In the genomic region with DNA sequence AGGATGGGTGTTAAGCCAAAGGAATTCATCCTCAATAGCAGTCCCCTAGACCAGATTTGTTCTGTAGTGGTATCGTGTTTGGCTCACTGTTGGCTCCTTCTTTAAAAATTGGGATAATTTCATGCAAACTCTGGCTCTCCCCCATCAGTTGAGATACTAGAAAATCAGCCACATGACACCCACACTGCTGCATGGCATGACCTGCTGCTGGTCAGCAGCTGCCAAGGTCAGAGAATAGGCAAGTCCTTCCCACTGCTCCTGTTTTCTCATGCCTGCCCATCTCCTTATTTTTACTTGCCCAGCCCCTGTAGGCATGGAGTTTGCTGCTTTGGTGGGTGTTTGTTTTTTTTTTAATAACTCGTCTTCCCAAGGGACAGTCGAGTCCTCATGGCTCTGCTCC, we compare ENCODE assay signal across 8 cellular contexts. TPM values are rescaled to one million over a fixed set of nuclear protein-coding genes. Genes with fewer than 3 reads are reported as not detected.
DNase-seq lines count a peak whose midpoint lies in the region; ATAC-seq and TF ChIP-seq lines count a peak whose summit lies in the region.

No MANE protein-coding gene starts in this region.

- ATAC-seq in activated B cell treated with CpG ODN at 0.5 μM for 24 hours (ENCODE audit: low read depth), result no peak
- no peak for ATAC-seq in stimulated activated effector memory CD8-positive, alpha-beta T cell treated with anti-CD3 and anti-CD28 coated beads, Interleukin-12 subunit alpha, Interleukin-12 subunit beta, amount 100 ng/mL, for 72 hours
- no peak for ATAC-seq in HG02840 (IDR thresholded peaks at IDR 0.05; ENCODE audit: low FRiP score, unreplicated experiment)
- no peak for ATAC-seq in HG03280 (IDR thresholded peaks at IDR 0.05; ENCODE audit: unreplicated experiment)

- H3K27ac Mint-ChIP-seq in activated B cell treated with CpG ODN at 0.5 μM for 24 hours, result peak overlapping the region; percentile 97
- peak overlapping the region; percentile 99 for H3K27ac Mint-ChIP-seq in stimulated activated effector memory CD8-positive, alpha-beta T cell treated with anti-CD3 and anti-CD28 coated beads, Interleukin-12 subunit alpha, Interleukin-12 subunit beta, amount 100 ng/mL, for 72 hours

- peak overlapping the region; percentile 87; the same call in 1 of the 2 replicates for H3K4me3 ChIP-seq in iPS DF 6.9 (ENCODE audit: low read length)

- CTCF ChIA-PET in activated B cell treated with CpG ODN at 0.5 μM for 24 hours (lab: Charles Lee), result interaction anchor here (0.8 kb wide), 1 partner anchor 14 kb away, joined by 3 read pairs; no protein-coding TSS in a partner anchor

- no peaks in the 10 kb centered on the region for H3K27me3 ChIP-seq in iPS DF 6.9 (ENCODE audit: control insufficient read depth, insufficient read depth, low read length)

- peaks cover 45% of the 10 kb centered on the region for H3K4me1 Mint-ChIP-seq in activated B cell treated with CpG ODN at 0.5 μM for 24 hours
- peaks cover 47% of the 10 kb centered on the region for H3K4me1 Mint-ChIP-seq in stimulated activated effector memory CD8-positive, alpha-beta T cell treated with anti-CD3 and anti-CD28 coated beads, Interleukin-12 subunit alpha, Interleukin-12 subunit beta, amount 100 ng/mL, for 72 hours

- no peak for TF ChIP-seq CTCF in activated B cell treated with CpG ODN at 0.5 μM for 24 hours (IDR thresholded peaks at IDR 0.05)

- no CpG with 5 or more reads among the region's 3 CpGs for WGBS in iPS DF 6.9 (ENCODE audit: insufficient coverage, insufficient read length)

- peaks cover 13% of the 10 kb centered on the region; the same call in 1 of the 2 replicates for H3K36me3 ChIP-seq in iPS DF 6.9 (ENCODE audit: control insufficient read depth, insufficient read depth, low read length)

- DNase-seq in DMS53 (lab: John Stamatoyannopoulos, UW) (peak; percentile 50), DMS53 treated with DMSO at 0.1 percent for 48 hours (lab: John Stamatoyannopoulos, UW; ENCODE audit: unreplicated experiment) (no peak), activated B cell treated with CpG ODN at 0.5 μM for 24 hours (no peak), iPS DF 6.9 (ENCODE audit: low read depth, low spot score) (no peak), middle frontal gyrus (ENCODE audit: extremely low spot score, low spot score) (no peak)
- DNase-seq in stimulated activated effector memory CD8-positive, alpha-beta T cell treated with anti-CD3 and anti-CD28 coated beads, Interleukin-12 subunit alpha, Interleukin-12 subunit beta, amount 100 ng/mL, for 72 hours (ENCODE audit: low spot score in 2 of 2), result no peak

- H3K4me1 ChIP-seq in iPS DF 6.9 (ENCODE audit: control insufficient read depth, insufficient read depth, low read length), result no peaks in the 10 kb centered on the region

- intact Hi-C loops in activated B cell treated with CpG ODN at 0.5 μM for 24 hours (cut with micrococcal nuclease), result loop anchor here (5.0 kb wide), 1 partner anchor 181 kb away; no protein-coding TSS in a partner anchor

- H3K4me3 Mint-ChIP-seq in activated B cell treated with CpG ODN at 0.5 μM for 24 hours, result peak overlapping the region; percentile 97
- H3K4me3 Mint-ChIP-seq in stimulated activated effector memory CD8-positive, alpha-beta T cell treated with anti-CD3 and anti-CD28 coated beads, Interleukin-12 subunit alpha, Interleukin-12 subunit beta, amount 100 ng/mL, for 72 hours, result peak overlapping the region; percentile 100

- no peaks in the 10 kb centered on the region for H3K27me3 Mint-ChIP-seq in activated B cell treated with CpG ODN at 0.5 μM for 24 hours

- H3K27ac ChIP-seq in iPS DF 6.9 (ENCODE audit: low read length), result no peak overlapping the region

- H3K36me3 Mint-ChIP-seq in activated B cell treated with CpG ODN at 0.5 μM for 24 hours (ENCODE audit: low read depth), result peaks cover 44% of the 10 kb centered on the region
- peaks cover 55% of the 10 kb centered on the region for H3K36me3 Mint-ChIP-seq in stimulated activated effector memory CD8-positive, alpha-beta T cell treated with anti-CD3 and anti-CD28 coated beads, Interleukin-12 subunit alpha, Interleukin-12 subunit beta, amount 100 ng/mL, for 72 hours

- POLR2A ChIA-PET in activated B cell treated with CpG ODN at 0.5 μM for 24 hours (lab: Charles Lee), result interaction anchor here (0.6 to 2.6 kb wide), 12 partner anchors 9 to 203 kb away, joined by 3 to 44 read pairs (median 6); a partner anchor contains a TSS

- no peaks in the 10 kb centered on the region for H3K9me3 Mint-ChIP-seq in activated B cell treated with CpG ODN at 0.5 μM for 24 hours
- H3K9me3 Mint-ChIP-seq in stimulated activated effector memory CD8-positive, alpha-beta T cell treated with anti-CD3 and anti-CD28 coated beads, Interleukin-12 subunit alpha, Interleukin-12 subunit beta, amount 100 ng/mL, for 72 hours, result no peaks in the 10 kb centered on the region

- H3K9me3 ChIP-seq in iPS DF 6.9 (ENCODE audit: control insufficient read depth, insufficient read depth, low read length), result no peaks in the 10 kb centered on the region

RNA-seq across cellular contexts. Expression of a gene that starts 1.0 kb away (rescaled TPM):
- total RNA-seq in activated B cell treated with CpG ODN at 0.5 μM for 24 hours, result 185 and 208 TPM in 2 replicates

RNA-seq across cellular contexts. Expression of a gene that starts 18.7 kb away (rescaled TPM):
- total RNA-seq in activated B cell treated with CpG ODN at 0.5 μM for 24 hours, result 2.7 and 4.4 TPM in 2 replicates

RNA-seq across cellular contexts. Expression of a gene that starts 29.2 kb away (rescaled TPM):
- 1.8 and 2.4 TPM in 2 replicates for total RNA-seq in activated B cell treated with CpG ODN at 0.5 μM for 24 hours

RNA-seq across cellular contexts. Expression of a gene that starts 40.3 kb away (rescaled TPM):
- 65.6 and 71.6 TPM in 2 replicates for total RNA-seq in activated B cell treated with CpG ODN at 0.5 μM for 24 hours

RNA-seq across cellular contexts. Expression of a gene that starts 40.6 kb away (rescaled TPM):
- 36.6 and 43.2 TPM in 2 replicates for total RNA-seq in activated B cell treated with CpG ODN at 0.5 μM for 24 hours
